Comparison of ENCODE assay signal across 8 cellular contexts in genomic region chr6:154410215-154410614, GRCh38. TPM values are rescaled to one million over a fixed set of nuclear protein-coding genes. Genes with fewer than 3 reads are reported as not detected.
A peak's percentile ranks its signal among the peaks of the same experiment; 100 is the strongest.
DNase-seq lines count a peak whose midpoint lies in the region; TF ChIP-seq lines count a peak whose summit lies in the region.

No MANE protein-coding gene starts in this region.

- intact Hi-C loops in stomach (cut with DNase I; ENCODE audit: low total_unique reads) = no loop called here

- in situ Hi-C loops in brain microvascular endothelial cell (cut with HindIII; ENCODE audit: low pct_ligation_motif_present, low sequenced_read_pairs) = no loop called here

- no peaks in the 10 kb centered on the region for H3K9me3 ChIP-seq in HEK293 (ENCODE audit: control insufficient read depth, insufficient read depth, low read depth, low read length)
- no peaks in the 10 kb centered on the region for H3K9me3 ChIP-seq in stomach

- H3K27me3 ChIP-seq in brain microvascular endothelial cell (replicated peaks) (no peaks in the 10 kb centered on the region), layer of hippocampus (ENCODE audit: control insufficient read depth, insufficient read depth, low read length) (no peaks in the 10 kb centered on the region), stomach (no peaks in the 10 kb centered on the region)

- CTCF ChIA-PET in HEK293 (lab: Yijun Ruan, JAX) = interaction anchor here (0.6 kb wide), 1 partner anchor 645 kb away, joined by 3 read pairs; no protein-coding TSS in a partner anchor

- WGBS in stomach, 5 donors = 55 to 73% (median 66%) methylated on average over 6 of the region's 6 CpGs

- no peak for TF ChIP-seq CTCF in HEK293 (tag by site-specific recombination; IDR thresholded peaks at IDR 0.05)
- no peak for TF ChIP-seq CTCF in brain microvascular endothelial cell (IDR thresholded peaks at IDR 0.05; ENCODE audit: low read depth, low read length, missing control alignments)
- no peak for TF ChIP-seq CTCF in stomach (IDR thresholded peaks at IDR 0.05)

- no peak for DNase-seq in brain microvascular endothelial cell
- no peak for DNase-seq in stomach
- no peak for DNase-seq in NCI-H226
- no peak for DNase-seq in NCI-H2196 (lab: John Stamatoyannopoulos, UW; ENCODE audit: unreplicated experiment)
- DNase-seq in activated CD4-positive, alpha-beta T cell treated with anti-CD3 and anti-CD28 coated beads, Interleukin-2, amount 50 U/mL, for 1 hour = no peak
- no peak for DNase-seq in OCI-M2 (lab: John Stamatoyannopoulos, UW; ENCODE audit: unreplicated experiment)

- TF ChIP-seq POLR2A in stomach (IDR thresholded peaks at IDR 0.05) = no peak

- TF ChIP-seq EP300 in stomach (IDR thresholded peaks at IDR 0.05) = no peak

- no peak overlapping the region for H3K4me3 ChIP-seq in HEK293 (ENCODE audit: low read depth, low read length)
- no peak overlapping the region for H3K4me3 ChIP-seq in brain microvascular endothelial cell (ENCODE audit: low read depth, low read length)
- no peak overlapping the region for H3K4me3 ChIP-seq in stomach

- peaks cover 11% of the 10 kb centered on the region for H3K4me1 ChIP-seq in HEK293 (ENCODE audit: control insufficient read depth, insufficient read depth, low read length)
- peaks cover 4 to 40% (median 21%) of the 10 kb centered on the region in 4 donors for H3K4me1 ChIP-seq in stomach

- POLR2A ChIA-PET in HEK293 (lab: Yijun Ruan, JAX) = interaction anchor here (0.6 to 1.0 kb wide), 3 partner anchors 38 to 124 kb away, joined by 3 to 6 read pairs (median 4); no protein-coding TSS in a partner anchor

- H3K27ac ChIP-seq in HEK293 (ENCODE audit: extremely low read depth, low read depth, low read length) = peak overlapping the region; percentile 50
- H3K27ac ChIP-seq in brain microvascular endothelial cell = peak overlapping the region; percentile 86
- peak overlapping the region; percentile 71 for H3K27ac ChIP-seq in layer of hippocampus (ENCODE audit: low read depth, low read length)
- H3K27ac ChIP-seq in stomach = peak overlapping the region in 4 of 5 donors; percentile 64 to 79 (median 76)

- H3K36me3 ChIP-seq in HEK293 (ENCODE audit: control insufficient read depth in 2 of 2, insufficient read depth in 1 of 2, low read length in 2 of 2) (peaks cover 6 to 38% of the 10 kb centered on the region in 2 experiments; a peak in 2 of 3 replicates), brain microvascular endothelial cell (replicated peaks) (peaks cover 2% of the 10 kb centered on the region), stomach (peaks cover 17 to 57% (median 46%) of the 10 kb centered on the region in 4 donors)

TF ChIP-seq in HEK293, 187 proteins besides CTCF, POLR2A, EP300 and RAD21 (continues in another document):
- no peak for TF ChIP-seq ZNF239 (tag by site-specific recombination; IDR thresholded peaks at IDR 0.05)
- no peak for TF ChIP-seq HOXC10 (CRISPR knock-in tag; IDR thresholded peaks at IDR 0.05)
- TF ChIP-seq KLF17 (tag by site-specific recombination; IDR thresholded peaks at IDR 0.05) = no peak
- TF ChIP-seq TSHZ1 (tag by site-specific recombination; IDR thresholded peaks at IDR 0.05; ENCODE audit: borderline replicate concordance) = no peak
- TF ChIP-seq KLF1 (tag by site-specific recombination; IDR thresholded peaks at IDR 0.05) = no peak
- TF ChIP-seq ZNF529 (tag by site-specific recombination; IDR thresholded peaks at IDR 0.05; ENCODE audit: insufficient replicate concordance) = no peak
- TF ChIP-seq ZNF341 (tag by site-specific recombination; IDR thresholded peaks at IDR 0.05; ENCODE audit: low read depth) = no peak
- no peak for TF ChIP-seq ZNF350 (tag by site-specific recombination; IDR thresholded peaks at IDR 0.05)
- no peak for TF ChIP-seq HOXD13 (CRISPR knock-in tag; IDR thresholded peaks at IDR 0.05; ENCODE audit: borderline replicate concordance)
- no peak for TF ChIP-seq ZNF174 (tag by site-specific recombination; IDR thresholded peaks at IDR 0.05)
- no peak for TF ChIP-seq ZNF302 (tag by site-specific recombination; IDR thresholded peaks at IDR 0.05; ENCODE audit: low read depth)
- TF ChIP-seq PRDM1 (tag by site-specific recombination; IDR thresholded peaks at IDR 0.05) = no peak
- no peak for TF ChIP-seq REST (tag by site-specific recombination; IDR thresholded peaks at IDR 0.05)
- no peak for TF ChIP-seq ZBTB20 (tag by site-specific recombination; IDR thresholded peaks at IDR 0.05)

RNA-seq across cellular contexts. Expression of gene IPCEF1, which starts 53.6 kb away (rescaled TPM):
- total RNA-seq in stomach = 10 to 100 TPM in 2 of 5 donors, under 1 TPM in 1, not detected in 2; under 0.01 to 47.1 (median 10.1) TPM
- 1 to 10 TPM in 1 of 3 donors, under 1 TPM in 2; 0.44 to 1.8 (median 0.98) TPM for polyA plus RNA-seq in stomach
